In genomic region chr12:27631365-27631764, GRCh38 we compare ENCODE assay signal across 19 cellular contexts.
DNase-seq lines count a peak whose midpoint lies in the region; ATAC-seq, FAIRE-seq and TF ChIP-seq lines count a peak whose summit lies in the region.
"Had no signal": no experiment of that assay in that cellular context is flagged by ENCODE, and none has a peak within 500 bp of the region (broad histone marks: within the 10 kb centered on the region; RNA-seq: fewer than 3 reads in every experiment).

No MANE protein-coding gene starts in this region.

- H3K18ac ChIP-seq in H9 (ENCODE audit: insufficient read length, low read depth, low read length), result no peak overlapping the region

- intact Hi-C loops in left ventricle myocardium inferior (cut with micrococcal nuclease) (no loop called here), heart left ventricle (cut with DNase I) (loop anchor here in 5 of 10 donors (5.0 to 10.0 kb wide), 4 partner anchors 99 to 197 kb away; partner anchors contain the start of gene PPFIBP1 (in 1 of the 5)), K562 (cut with micrococcal nuclease) (no loop called here)

- TF ChIP-seq POLR2A in heart left ventricle (IDR thresholded peaks at IDR 0.05) (no peak), K562 (conservative IDR thresholded peaks at IDR 0.05) (no peak)

- H3K27ac Mint-ChIP-seq in HFFc6, result peak overlapping the region; percentile 22; the same call in 1 of the 2 replicates
- no peak overlapping the region for H3K27ac Mint-ChIP-seq in H9
- H3K27ac Mint-ChIP-seq: CD4-positive, alpha-beta T cell; IgD-negative memory B cell had no signal

- H3K9ac ChIP-seq in K562 (ENCODE audit: insufficient read depth in 1 of 2, low read depth in 2 of 2, low read length in 2 of 2) (no peak overlapping the region), H9 (ENCODE audit: extremely low read depth, insufficient read length, low read length) (no peak overlapping the region)
- H3K9ac ChIP-seq: GM23248 had no signal

- H4K8ac ChIP-seq in H9 (replicated peaks; ENCODE audit: insufficient read length, low read depth, low read length), result no peak overlapping the region

- H3K4me2 ChIP-seq in K562 (ENCODE audit: insufficient read depth, low read length) (no peak overlapping the region), H9 (ENCODE audit: insufficient read depth, insufficient read length, low read length) (no peak overlapping the region)

- no peaks in the 10 kb centered on the region; the same call in 1 of the 2 replicates for H3K27me3 Mint-ChIP-seq in HFFc6 (ENCODE audit: insufficient read depth)
- no peaks in the 10 kb centered on the region for H3K27me3 Mint-ChIP-seq in H9 (ENCODE audit: low read depth)
- H3K27me3 Mint-ChIP-seq: CD4-positive, alpha-beta T cell; IgD-negative memory B cell had no signal

- H2BK20ac ChIP-seq in H9 (ENCODE audit: low read depth, low read length, poor library complexity, severe bottlenecking), result no peak overlapping the region

- no peak for TF ChIP-seq RAD21 in K562 (CRISPR knock-in tag; conservative IDR thresholded peaks at IDR 0.05 in 1 of 2, IDR thresholded peaks at IDR 0.05 in 1 of 2)

- H3K23me2 ChIP-seq in H9 (ENCODE audit: insufficient read length, low read depth, low read length, poor library complexity, severe bottlenecking), result no peaks in the 10 kb centered on the region

- H3K36me3 ChIP-seq in left ventricle myocardium inferior (peaks cover 14% of the 10 kb centered on the region), heart left ventricle (peaks cover 0 to 24% (median 9%) of the 10 kb centered on the region in 9 donors), K562 (ENCODE audit: control insufficient read depth, insufficient read depth, low read length) (no peaks in the 10 kb centered on the region), thoracic aorta (no peaks in the 10 kb centered on the region)

- no peaks in the 10 kb centered on the region for H3K9me3 ChIP-seq in left ventricle myocardium inferior (replicated peaks)
- no peaks in the 10 kb centered on the region for H3K9me3 ChIP-seq in heart left ventricle
- no peaks in the 10 kb centered on the region for H3K9me3 ChIP-seq in K562 (replicated peaks; ENCODE audit: control insufficient read depth, insufficient read depth, low read depth, low read length)
- H3K9me3 ChIP-seq in thoracic aorta, result no peaks in the 10 kb centered on the region
- H3K9me3 ChIP-seq in H9 (ENCODE audit: control insufficient read depth, low read depth, low read length), result no peaks in the 10 kb centered on the region
- H3K9me3 ChIP-seq: Caco-2 had no signal

- H3K79me2 ChIP-seq in K562 (ENCODE audit: control insufficient read depth, insufficient read depth, low read length), result no peaks in the 10 kb centered on the region
- H3K79me2 ChIP-seq in H9 (ENCODE audit: insufficient read depth, low read length), result no peaks in the 10 kb centered on the region

- H3K9me1 ChIP-seq in K562 (ENCODE audit: control insufficient read depth, insufficient read depth, low read length), result no peaks in the 10 kb centered on the region

- no peak overlapping the region for H4K91ac ChIP-seq in H9 (ENCODE audit: insufficient read length, low read depth, low read length)

- POLR2A ChIA-PET in K562 (lab: Yijun Ruan, JAX), result no interaction called here
- POLR2A ChIA-PET in GM10248 (lab: Yijun Ruan, JAX), result no interaction called here

- no peak overlapping the region for H2BK12ac ChIP-seq in H9 (ENCODE audit: insufficient read length, low read depth, low read length)

- H2BK120ac ChIP-seq in H9 (ENCODE audit: low read depth, low read length, poor library complexity, severe bottlenecking), result no peak overlapping the region

- H2AK5ac ChIP-seq in H9 (ENCODE audit: insufficient read length, low read length), result no peak overlapping the region

- TF ChIP-seq EP300 in K562 (IDR thresholded peaks at IDR 0.05; ENCODE audit: low read length), result no peak

- no peak overlapping the region for H4K5ac ChIP-seq in H9 (ENCODE audit: insufficient read length, low read depth, low read length)

- no peak overlapping the region for H3T11ph ChIP-seq in H9 (ENCODE audit: low read length)

- no peak overlapping the region for H3K56ac ChIP-seq in H9 (ENCODE audit: insufficient read length, low read depth, low read length)

- DNase-seq in left ventricle myocardium inferior (no peak), heart left ventricle (no peak), HFFc6 (no peak), K562 (ENCODE audit: extremely low read depth in 1 of 4, low spot score in 3 of 4) (no peak), thoracic aorta (ENCODE audit: low spot score) (no peak), H9 (no peak), GM10248 (ENCODE audit: extremely low spot score) (no peak)
- DNase-seq: AML-193; Caco-2; CD4-positive, alpha-beta T cell; GM23248; HCEC 1CT had no signal

- H3K9me3 Mint-ChIP-seq in HFFc6 (no peaks in the 10 kb centered on the region), H9 (no peaks in the 10 kb centered on the region)
- H3K9me3 Mint-ChIP-seq: CD4-positive, alpha-beta T cell had no signal

- H3K4me3 ChIP-seq in left ventricle myocardium inferior, result no peak overlapping the region
- H3K4me3 ChIP-seq in heart left ventricle, result no peak overlapping the region
- no peak overlapping the region for H3K4me3 ChIP-seq in K562
- no peak overlapping the region for H3K4me3 ChIP-seq in thoracic aorta
- H3K4me3 ChIP-seq: GM23248 had no signal

- no peak overlapping the region for H2BK15ac ChIP-seq in H9 (ENCODE audit: low read depth, low read length)

- CTCF ChIA-PET in K562 (lab: Yijun Ruan, JAX; ENCODE audit: low intra/inter-chr PET ratio), result no interaction called here
- CTCF ChIA-PET in GM10248 (lab: Yijun Ruan, JAX), result no interaction called here

- ATAC-seq in heart left ventricle, result no peak
- ATAC-seq in K562, result no peak
- ATAC-seq in thoracic aorta (ENCODE audit: insufficient number of reproducible peaks, low FRiP score, low read depth), result no peak

- H3K27me3 ChIP-seq in left ventricle myocardium inferior (ENCODE audit: low read depth) (no peaks in the 10 kb centered on the region), heart left ventricle (no peaks in the 10 kb centered on the region), K562 (ENCODE audit: control insufficient read depth in 2 of 2, insufficient read depth in 2 of 2, low read length in 2 of 2) (peaks cover 0 to 4% of the 10 kb centered on the region in 2 experiments; a peak in 1 of 5 replicates), thoracic aorta (replicated peaks; ENCODE audit: insufficient read depth) (no peaks in the 10 kb centered on the region), H9 (ENCODE audit: insufficient read depth, low read length) (no peaks in the 10 kb centered on the region)

- BruUV-seq in K562 (replicated peaks; lab: Mats Ljungman, UMichigan), result no TSS peak

- H2BK5ac ChIP-seq in H9 (ENCODE audit: insufficient read length, low read length), result no peak overlapping the region

- in situ Hi-C loops in K562 (cut with MboI), result no loop called here

- H3K4me3 Mint-ChIP-seq in HFFc6, result no peak overlapping the region
- no peak overlapping the region for H3K4me3 Mint-ChIP-seq in H9
- H3K4me3 Mint-ChIP-seq: CD4-positive, alpha-beta T cell; IgD-negative memory B cell had no signal

- no peak overlapping the region for H3K14ac ChIP-seq in H9 (ENCODE audit: insufficient read depth, low read length)

- no peak overlapping the region for H2AFZ ChIP-seq in K562 (ENCODE audit: low read depth, low read length)
- H2AFZ ChIP-seq in H9 (ENCODE audit: low read length), result no peak overlapping the region
- H2AFZ ChIP-seq: GM23248 had no signal

- H4K20me1 ChIP-seq in K562 (replicated peaks; ENCODE audit: control insufficient read depth, insufficient read depth, low read length) (no peaks in the 10 kb centered on the region), H9 (ENCODE audit: control insufficient read depth, insufficient read depth, insufficient read length) (no peaks in the 10 kb centered on the region)

- H3K4me1 ChIP-seq in left ventricle myocardium inferior (peaks cover 75% of the 10 kb centered on the region), heart left ventricle (peaks cover 0 to 60% (median 33%) of the 10 kb centered on the region in 12 donors), K562 (replicated peaks in 1 of 2; ENCODE audit: control insufficient read depth in 2 of 2, insufficient read depth in 2 of 2, low read length in 2 of 2) (no peaks in the 10 kb centered on the region), thoracic aorta (ENCODE audit: control insufficient read depth in 1 of 2, low read depth in 2 of 2) (peaks cover 19 to 71% of the 10 kb centered on the region in 2 donors), H9 (ENCODE audit: insufficient read depth, low read length) (no peaks in the 10 kb centered on the region)

- TF ChIP-seq CTCF in left ventricle myocardium inferior (IDR thresholded peaks at IDR 0.05; ENCODE audit: borderline replicate concordance) (no peak), heart left ventricle (IDR thresholded peaks at IDR 0.05) (no peak), HFFc6 (IDR thresholded peaks at IDR 0.05) (no peak), K562 (IDR thresholded peaks at IDR 0.05 in 2 of 3, conservative IDR thresholded peaks at IDR 0.05 in 1 of 3; ENCODE audit: insufficient read depth in 2 of 3, low read depth in 1 of 3, low read length in 3 of 3) (no peak), thoracic aorta (IDR thresholded peaks at IDR 0.05) (no peak), H9 (conservative IDR thresholded peaks at IDR 0.05) (no peak), GM10248 (IDR thresholded peaks at IDR 0.05; ENCODE audit: control extremely low read depth, extremely low read depth, low read depth, missing control alignments) (no peak)

- no peak for FAIRE-seq in K562 (lab: Jason Lieb, UNC)
- FAIRE-seq: D721Med, G401.6, GM12892, GM18507 had no signal

- 87 to 91% (median 90%) methylated on average over 5 of the region's 5 CpGs for WGBS in heart left ventricle, 4 donors
- 0% methylated on average over 5 of the region's 5 CpGs for WGBS in K562 (ENCODE audit: insufficient coverage, low coverage, missing lambda C conversion rate)
- WGBS in H9 (ENCODE audit: extremely low coverage, insufficient read length, low lambda C conversion rate), result no CpG with 5 or more reads among the region's 5 CpGs

- no peak overlapping the region for H3K23ac ChIP-seq in H9 (ENCODE audit: insufficient read length, low read depth, low read length)

- H3K4ac ChIP-seq in H9 (ENCODE audit: low read depth, low read length), result no peak overlapping the region

- H3K4me1 Mint-ChIP-seq in HFFc6 (ENCODE audit: low read depth), result peaks cover 82% of the 10 kb centered on the region
- H3K4me1 Mint-ChIP-seq in H9, result 0 out of 4 replicates have a peak, but pooled peaks cover 0 to under 1% of the 10 kb centered on the region in 2 experiments
- H3K4me1 Mint-ChIP-seq: IgD-negative memory B cell had no signal

- H3K27ac ChIP-seq in left ventricle myocardium inferior (replicated peaks) (peak overlapping the region; percentile 51), heart left ventricle (peak overlapping the region in 2 of 12 donors; percentile 21 to 30), K562 (ENCODE audit: extremely low read depth, low read depth, low read length) (no peak overlapping the region), thoracic aorta (peak overlapping the region; percentile 24 to 49), H9 (ENCODE audit: insufficient read length, low read depth, low read length) (no peak overlapping the region)
- H3K27ac ChIP-seq: C4-2B, GM23248, HL-60 had no signal

- no peaks in the 10 kb centered on the region for H3K79me1 ChIP-seq in H9 (ENCODE audit: insufficient read depth, low read depth, low read length, poor library complexity, severe bottlenecking)

- H3K36me3 Mint-ChIP-seq in HFFc6 (ENCODE audit: low read depth) (peaks cover 35% of the 10 kb centered on the region), H9 (ENCODE audit: insufficient read depth in 1 of 3, low read depth in 3 of 3) (no peaks in the 10 kb centered on the region)
- H3K36me3 Mint-ChIP-seq: IgD-negative memory B cell had no signal

Comparison
In these comparisons a context has a peak if more than half of its experiments do, and no peak if none do; other contexts are left out.
1. H3K27ac ChIP-seq: peak in left ventricle myocardium inferior (single experiment) and thoracic aorta (2 of 2); none in K562 (single experiment) and H9 (single experiment).